18 cellular contexts compared by ENCODE assay signal in the genomic region with DNA sequence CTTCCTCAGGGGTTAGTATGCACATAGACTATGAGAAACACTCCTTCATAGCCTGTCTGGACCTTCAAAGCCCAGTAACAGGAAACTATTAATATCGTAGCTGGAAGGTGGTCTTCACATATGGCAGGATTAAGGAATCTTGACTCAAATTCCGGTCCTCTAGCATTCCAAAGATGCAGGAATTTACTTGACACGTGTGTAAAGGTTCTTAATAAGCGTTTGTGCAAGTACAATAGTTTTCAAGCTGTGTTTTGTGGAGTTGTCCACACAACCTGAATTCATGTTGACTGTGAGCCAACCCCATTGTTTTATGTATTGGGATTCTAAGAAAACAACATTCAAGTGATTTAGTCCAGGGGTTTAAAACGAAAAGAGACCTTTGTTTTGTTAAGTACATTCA.
DNase-seq lines count a peak whose midpoint lies in the region; ATAC-seq and TF ChIP-seq lines count a peak whose summit lies in the region.
"Had no signal": no experiment of that assay in that cellular context is flagged by ENCODE, and none has a peak within 500 bp of the region (broad histone marks: within the 10 kb centered on the region; RNA-seq: fewer than 3 reads in every experiment).

No MANE protein-coding gene starts in this region.

- DNase-seq in choroid plexus epithelial cell (ENCODE audit: low read depth) (peak; percentile 24), iris pigment epithelial cell (ENCODE audit: low read depth) (peak; percentile 48), thoracic aorta (ENCODE audit: low spot score) (no peak), HCEC 1CT (no peak), D341Med (ENCODE audit: low spot score) (no peak), T-helper 1 cell (no peak), NCI-H128 (lab: John Stamatoyannopoulos, UW; ENCODE audit: unreplicated experiment) (no peak)
- DNase-seq: AML-193, Caco-2, MG63, NCI-H1092 treated with DMSO at 0.1 percent for 48 hours, NCI-H187, NCI-H446 treated with DMSO at 0.1 percent for 48 hours, NCI-H748 treated with DMSO at 0.1 percent for 48 hours, PC-9 had no signal

- TF ChIP-seq CTCF in choroid plexus epithelial cell (conservative IDR thresholded peaks at IDR 0.05; ENCODE audit: low read depth, low read length) (no peak), thoracic aorta (IDR thresholded peaks at IDR 0.05) (no peak)

- ATAC-seq in thoracic aorta (ENCODE audit: insufficient number of reproducible peaks, low FRiP score, low read depth): no peak
- ATAC-seq: HepG2 had no signal

- H3K27ac ChIP-seq in HUES6 (ENCODE audit: low read depth, low read length): peak overlapping the region; percentile 73
- peak overlapping the region; percentile 28 to 64 for H3K27ac ChIP-seq in thoracic aorta
- H3K27ac ChIP-seq: HL-60, PC-9 had no signal

- H3K4me1 ChIP-seq in HUES6 (ENCODE audit: control insufficient read depth, insufficient read depth, low read length): peaks cover 27% of the 10 kb centered on the region
- peaks cover 11 to 42% of the 10 kb centered on the region in 2 donors for H3K4me1 ChIP-seq in thoracic aorta (ENCODE audit: control insufficient read depth in 1 of 2, low read depth in 2 of 2)
- H3K4me1 ChIP-seq: Caco-2 had no signal

- H3K36me3 ChIP-seq in HUES6 (ENCODE audit: control insufficient read depth, insufficient read depth, low read length) (peaks cover 73% of the 10 kb centered on the region), thoracic aorta (peaks cover 18% of the 10 kb centered on the region)

- peak overlapping the region; percentile 40 for H3K9ac ChIP-seq in HUES6 (ENCODE audit: low read length)

- H3K27me3 ChIP-seq in HUES6 (ENCODE audit: control insufficient read depth, insufficient read depth, low read length) (no peaks in the 10 kb centered on the region), thoracic aorta (replicated peaks; ENCODE audit: insufficient read depth) (no peaks in the 10 kb centered on the region)
- H3K27me3 ChIP-seq: MG63 had no signal

- H3K9me3 ChIP-seq in HUES6 (ENCODE audit: control insufficient read depth, insufficient read depth, low read depth, low read length) (no peaks in the 10 kb centered on the region), thoracic aorta (no peaks in the 10 kb centered on the region)
- H3K9me3 ChIP-seq: Caco-2, MG63 had no signal

- H3K4me3 ChIP-seq in HUES6 (ENCODE audit: low read depth, low read length): peak overlapping the region; percentile 7; the same call in 1 of the 2 replicates
- H3K4me3 ChIP-seq in choroid plexus epithelial cell (ENCODE audit: low read depth, low read length): no peak overlapping the region
- H3K4me3 ChIP-seq in thoracic aorta: no peak overlapping the region
- H3K4me3 ChIP-seq: MG63, PC-9 had no signal

Comparison
In these comparisons a context has a peak if more than half of its experiments do, and no peak if none do; other contexts are left out.
1. DNase-seq: peak in choroid plexus epithelial cell (single experiment) and iris pigment epithelial cell (single experiment); none in thoracic aorta (single experiment), HCEC 1CT (single experiment), D341Med (single experiment), T-helper 1 cell (0 of 5) and NCI-H128 (single experiment).